Comparison of ENCODE assay signal across 9 cellular contexts in the genomic region with DNA sequence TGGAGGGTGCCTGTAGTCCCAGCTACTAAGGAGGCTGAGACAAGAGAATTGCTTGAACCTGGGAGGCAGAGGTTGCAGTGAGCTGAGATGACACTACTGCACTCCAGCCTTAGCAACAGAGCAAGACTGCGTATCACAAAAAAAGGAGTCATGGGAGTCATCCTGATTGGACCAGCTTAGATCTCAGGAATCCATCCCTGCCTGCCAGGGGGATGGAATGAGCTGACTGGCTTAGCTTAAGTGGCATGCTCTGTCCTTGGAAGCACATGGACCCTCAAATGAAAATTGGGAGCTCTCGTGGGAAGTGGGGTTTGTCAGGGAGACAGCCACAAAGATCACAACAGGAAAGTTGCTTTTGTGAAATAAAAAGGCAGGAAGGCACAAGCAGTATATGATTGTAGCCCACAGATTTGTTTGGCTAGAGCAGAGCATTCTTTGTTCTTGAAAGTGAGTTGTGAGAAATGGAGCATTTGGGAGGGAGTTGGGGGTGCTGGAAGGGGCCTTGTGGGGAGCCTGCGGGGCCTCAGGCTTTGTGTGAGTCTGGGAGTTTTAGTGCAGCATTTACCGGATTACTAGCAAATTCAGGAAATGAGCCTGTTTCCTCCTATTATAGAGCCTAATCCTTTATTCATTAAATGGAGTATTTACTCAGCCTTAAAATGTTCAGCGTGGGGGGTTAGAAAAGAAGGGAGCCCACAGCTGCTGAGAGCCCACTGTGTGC. TPM values are rescaled to one million over a fixed set of nuclear protein-coding genes. Genes with fewer than 3 reads are reported as not detected.
A peak's percentile ranks its signal among the peaks of the same experiment; 100 is the strongest.
DNase-seq lines count a peak whose midpoint lies in the region; ATAC-seq and TF ChIP-seq lines count a peak whose summit lies in the region.
"Had no signal": no experiment of that assay in that cellular context is flagged by ENCODE, and none has a peak within 500 bp of the region (broad histone marks: within the 10 kb centered on the region; RNA-seq: fewer than 3 reads in every experiment).

No MANE protein-coding gene starts in this region.

- no peaks in the 10 kb centered on the region for H3K9me3 Mint-ChIP-seq in stimulated activated effector memory CD8-positive, alpha-beta T cell treated with anti-CD3 and anti-CD28 coated beads, Interleukin-12 subunit alpha, Interleukin-12 subunit beta, amount 100 ng/mL, for 72 hours

- H3K36me3 Mint-ChIP-seq in stimulated activated effector memory CD8-positive, alpha-beta T cell treated with anti-CD3 and anti-CD28 coated beads, Interleukin-12 subunit alpha, Interleukin-12 subunit beta, amount 100 ng/mL, for 72 hours, result peaks cover 72% of the 10 kb centered on the region

- H3K79me1 ChIP-seq in IMR-90 (ENCODE audit: low read depth in 1 of 2, low read length in 2 of 2), result no peaks in the 10 kb centered on the region

- H2AK5ac ChIP-seq in IMR-90 (ENCODE audit: low read depth, low read length), result peak overlapping the region; percentile 35; the same call in 1 of the 2 replicates

- POLR2A ChIA-PET in IMR-90 (lab: Charles Lee; ENCODE audit: unreplicated experiment), result no interaction called here

- peak overlapping the region; percentile 81 for H2BK120ac ChIP-seq in IMR-90 (ENCODE audit: low read depth, low read length)

- H3K9me3 ChIP-seq in IMR-90 (ENCODE audit: control insufficient read depth, insufficient read depth, low read length), result no peaks in the 10 kb centered on the region

- DNase-seq in IMR-90, result peak; percentile 85
- DNase-seq in left cardiac atrium, result no peak
- no peak for DNase-seq in stimulated activated effector memory CD8-positive, alpha-beta T cell treated with anti-CD3 and anti-CD28 coated beads, Interleukin-12 subunit alpha, Interleukin-12 subunit beta, amount 100 ng/mL, for 72 hours (ENCODE audit: low spot score in 2 of 2)
- no peak for DNase-seq in G401 (ENCODE audit: low spot score)
- no peak for DNase-seq in DMS153 treated with DMSO at 0.1 percent for 48 hours (lab: John Stamatoyannopoulos, UW; ENCODE audit: unreplicated experiment)
- DNase-seq: head of caudate nucleus had no signal

- no peak overlapping the region for H3K56ac ChIP-seq in IMR-90 (ENCODE audit: extremely low read depth, insufficient read depth, low read length)

- peak overlapping the region; percentile 5; the same call in 1 of the 2 replicates for H3K9ac ChIP-seq in IMR-90 (ENCODE audit: low read depth, low read length)

- peaks cover 7% of the 10 kb centered on the region; the same call in 1 of the 2 replicates for H4K20me1 ChIP-seq in IMR-90 (ENCODE audit: insufficient read depth, low read length)

- H3K4me1 ChIP-seq in IMR-90 (ENCODE audit: control insufficient read depth, insufficient read depth, low read length), result peaks cover 9% of the 10 kb centered on the region

- H3K18ac ChIP-seq in IMR-90 (ENCODE audit: low read depth, low read length), result no peak overlapping the region; the same call in 1 of the 2 replicates

- intact Hi-C loops in IMR-90 (cut with micrococcal nuclease), result no loop called here
- intact Hi-C loops in left cardiac atrium (cut with DNase I), result no loop called here

- ATAC-seq in IMR-90 (ENCODE audit: low read depth) (peak; percentile 89), left cardiac atrium (peak; percentile 68 to 77), GM18517 (IDR thresholded peaks at IDR 0.05; ENCODE audit: unreplicated experiment) (no peak), GM19397 (IDR thresholded peaks at IDR 0.05; ENCODE audit: unreplicated experiment) (no peak)
- no peak for ATAC-seq in stimulated activated effector memory CD8-positive, alpha-beta T cell treated with anti-CD3 and anti-CD28 coated beads, Interleukin-12 subunit alpha, Interleukin-12 subunit beta, amount 100 ng/mL, for 72 hours

- H3K4me1 Mint-ChIP-seq in stimulated activated effector memory CD8-positive, alpha-beta T cell treated with anti-CD3 and anti-CD28 coated beads, Interleukin-12 subunit alpha, Interleukin-12 subunit beta, amount 100 ng/mL, for 72 hours, result peaks cover 47% of the 10 kb centered on the region

- peak overlapping the region; percentile 83 for H2AK9ac ChIP-seq in IMR-90 (replicated peaks; ENCODE audit: low read depth, low read length, poor library complexity)

- peak overlapping the region; percentile 54 for H3K4ac ChIP-seq in IMR-90 (ENCODE audit: low read depth, low read length)

- no peak overlapping the region for H3K4me3 Mint-ChIP-seq in stimulated activated effector memory CD8-positive, alpha-beta T cell treated with anti-CD3 and anti-CD28 coated beads, Interleukin-12 subunit alpha, Interleukin-12 subunit beta, amount 100 ng/mL, for 72 hours

- peak overlapping the region; percentile 56; the same call in 1 of the 3 replicates for H2BK15ac ChIP-seq in IMR-90 (ENCODE audit: low read depth, low read length)

- CTCF ChIA-PET in IMR-90 (lab: Yijun Ruan, JAX), result interaction anchor here (0.6 to 1.4 kb wide), 3 partner anchors 28 to 242 kb away, joined by 3 to 4 read pairs (median 3); no protein-coding TSS in a partner anchor

- dilution Hi-C loops in IMR-90 (cut with HindIII; ENCODE audit: low sequenced_read_pairs, unreplicated experiment), result no loop called here

- H3K4me3 ChIP-seq in IMR-90 (ENCODE audit: insufficient read depth, low read depth, low read length), result no peak overlapping the region

- H3K36me3 ChIP-seq in IMR-90 (ENCODE audit: control insufficient read depth, insufficient read depth, low read length), result peaks cover 7% of the 10 kb centered on the region; the same call in 1 of the 2 replicates

- no peak overlapping the region for H2BK5ac ChIP-seq in IMR-90 (ENCODE audit: low read depth, low read length, poor library complexity, severe bottlenecking)

- peak overlapping the region in 1 of 2 experiments; percentile 41; a peak in 1 of 4 replicates for H4K8ac ChIP-seq in IMR-90 (ENCODE audit: low read depth in 2 of 2, low read length in 2 of 2)

- H3K9me1 ChIP-seq in IMR-90 (ENCODE audit: insufficient read depth, low read length), result peaks cover 7% of the 10 kb centered on the region; the same call in 1 of the 2 replicates

- H3K23ac ChIP-seq in IMR-90 (ENCODE audit: low read depth, low read length), result no peak overlapping the region

- H3K27me3 ChIP-seq in IMR-90 (ENCODE audit: control insufficient read depth, insufficient read depth, low read length), result peaks cover 8% of the 10 kb centered on the region

- H3K27ac ChIP-seq in IMR-90 (ENCODE audit: insufficient read depth, low read length) (no peak overlapping the region), angular gyrus (ENCODE audit: low read depth, low read length) (peak overlapping the region; percentile 53)

- no peak for TF ChIP-seq RAD21 in IMR-90 (IDR thresholded peaks at IDR 0.05; ENCODE audit: low read length)

- no TSS peak for BruUV-seq in IMR-90 (replicated peaks; lab: Mats Ljungman, UMichigan)

- H4K91ac ChIP-seq in IMR-90 (ENCODE audit: insufficient read depth, low read depth, low read length), result peak overlapping the region; percentile 46; the same call in 1 of the 2 replicates

- H4K5ac ChIP-seq in IMR-90 (ENCODE audit: low read depth, low read length), result no peak overlapping the region; the same call in 1 of the 2 replicates

- no peak for TF ChIP-seq POLR2A in IMR-90 (IDR thresholded peaks at IDR 0.05; ENCODE audit: low read depth, low read length)

- H3K4me2 ChIP-seq in IMR-90 (ENCODE audit: low read depth, low read length), result no peak overlapping the region

- TF ChIP-seq CTCF in IMR-90 (conservative IDR thresholded peaks at IDR 0.05; ENCODE audit: low read depth, low read length), result no peak

- in situ Hi-C loops in IMR-90 (cut with MboI; ENCODE audit: low sequenced_read_pairs), result no loop called here
- in situ Hi-C loops in G401 (cut with HindIII; ENCODE audit: low sequenced_read_pairs), result no loop called here

- peak overlapping the region; percentile 72 for H2BK20ac ChIP-seq in IMR-90 (ENCODE audit: low read depth, low read length)

- peak overlapping the region; percentile 17; the same call in 1 of the 2 replicates for H3K14ac ChIP-seq in IMR-90 (replicated peaks; ENCODE audit: low read depth, low read length)

- peak overlapping the region; percentile 87 for H3K27ac Mint-ChIP-seq in stimulated activated effector memory CD8-positive, alpha-beta T cell treated with anti-CD3 and anti-CD28 coated beads, Interleukin-12 subunit alpha, Interleukin-12 subunit beta, amount 100 ng/mL, for 72 hours

- peak overlapping the region; percentile 58 for H2AFZ ChIP-seq in IMR-90 (replicated peaks; ENCODE audit: low read length, poor library complexity)

- WGBS in IMR-90 (ENCODE audit: extremely low coverage in 2 of 2, insufficient read length in 1 of 2), 2 experiments, result 60% methylated on average over 1 of the region's 5 CpGs; no CpG with 5 or more reads in 1 of the 2 experiments

TF ChIP-seq in IMR-90, 13 proteins besides CTCF, POLR2A, EP300 and RAD21:
- TF ChIP-seq RFX5 (IDR thresholded peaks at IDR 0.05; ENCODE audit: low read depth, low read length), result peak; percentile 91
- TF ChIP-seq CEBPB (IDR thresholded peaks at IDR 0.05; ENCODE audit: low read depth, low read length), result no peak
- TF ChIP-seq BHLHE40 (IDR thresholded peaks at IDR 0.05; ENCODE audit: low read depth, low read length), result no peak
- TF ChIP-seq MXI1 (IDR thresholded peaks at IDR 0.05; ENCODE audit: borderline replicate concordance, low read depth, low read length), result peak; percentile 65; the same call in 1 of the 2 replicates

RNA-seq across cellular contexts. Expression of a gene that starts 30.7 kb away (rescaled TPM):
- 8.6 and 13.3 TPM in 2 replicates for total RNA-seq in IMR-90 (2012; rRNA removed)
- polyA plus RNA-seq in IMR-90 (2012; rRNA removed), result 7.5 and 8.5 TPM in 2 replicates
- 3.9 and 6.8 TPM in 2 replicates for polyA plus RNA-seq in IMR-90 (2012; cell fraction: cytosol; rRNA removed)
- 13.4 and 17.4 TPM in 2 replicates for polyA plus RNA-seq in IMR-90 (2012; cell fraction: nucleus; rRNA removed; ENCODE audit: low replicate concordance)
- total RNA-seq in left cardiac atrium, result 100 to 1,000 TPM; 110 to 129 TPM
- total RNA-seq in G401 (2014; rRNA removed; shearing (Covaris generic)), result 58.9 and 91.4 TPM in 2 replicates

Comparison
In these comparisons a context has a peak if more than half of its experiments do, and no peak if none do; other contexts are left out.
1. ATAC-seq: peak in IMR-90 (single experiment) and left cardiac atrium (2 of 2); none in stimulated activated effector memory CD8-positive, alpha-beta T cell treated with anti-CD3 and anti-CD28 coated beads, Interleukin-12 subunit alpha, Interleukin-12 subunit beta, amount 100 ng/mL, for 72 hours (single experiment), GM18517 (single experiment) and GM19397 (single experiment).